ENCODE assay signal across 16 cellular contexts in the genomic region with DNA sequence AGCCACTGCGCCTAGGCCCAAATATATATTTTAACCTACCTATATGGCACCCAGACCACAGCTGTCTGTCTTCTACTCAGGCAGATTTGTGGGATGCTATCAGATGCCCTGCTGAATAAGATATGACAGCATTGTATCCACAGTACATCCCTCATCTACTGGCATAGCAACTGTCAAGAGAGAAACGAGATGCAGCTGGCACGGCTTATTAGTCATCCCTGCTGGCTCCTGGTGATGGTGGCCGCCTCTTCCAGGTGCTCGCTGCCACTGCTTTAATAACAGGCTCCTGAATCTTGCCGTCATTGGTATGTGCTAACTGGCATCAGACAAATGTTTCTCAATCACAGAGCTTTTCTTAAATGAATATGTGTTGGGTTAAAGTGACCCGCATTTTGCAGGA. TPM values are rescaled to one million over a fixed set of nuclear protein-coding genes. Genes with fewer than 3 reads are reported as not detected.
A peak's percentile ranks its signal among the peaks of the same experiment; 100 is the strongest.
DNase-seq lines count a peak whose midpoint lies in the region; ATAC-seq, FAIRE-seq and TF ChIP-seq lines count a peak whose summit lies in the region.
"Had no signal": no experiment of that assay in that cellular context is flagged by ENCODE, and none has a peak within 500 bp of the region (broad histone marks: within the 10 kb centered on the region; RNA-seq: fewer than 3 reads in every experiment).

No MANE protein-coding gene starts in this region.

- no peak overlapping the region for H2AFZ ChIP-seq in keratinocyte (ENCODE audit: control insufficient read depth, low read length)

- peaks cover 61% of the 10 kb centered on the region for H3K79me2 ChIP-seq in keratinocyte (ENCODE audit: control insufficient read depth, insufficient read depth, low read length)

- peaks cover 68% of the 10 kb centered on the region for H3K36me3 Mint-ChIP-seq in activated T-cell treated with anti-CD3 and anti-CD28 coated beads, Interleukin-2, amount 50 U/mL, for 24 hours (ENCODE audit: low read depth)
- peaks cover 41% of the 10 kb centered on the region for H3K36me3 Mint-ChIP-seq in activated T-cell treated with anti-CD3 and anti-CD28 coated beads, Interleukin-2, amount 50 U/mL, for 4 hours (ENCODE audit: insufficient read depth)
- peaks cover 32 to 65% of the 10 kb centered on the region in 2 donors for H3K36me3 Mint-ChIP-seq in stimulated activated naive B cell treated with anti-CD40 and anti-IgM and Interleukin-4, amounts not matched to agents 10 μg/mL and 1 μg/mL and 100 μg/mL, for 72 hours

- no peak overlapping the region for H3K27ac ChIP-seq in keratinocyte (ENCODE audit: control insufficient read depth, insufficient read depth, low read length)

- no peak overlapping the region for H3K4me3 ChIP-seq in keratinocyte (ENCODE audit: control insufficient read depth in 2 of 3, extremely low read depth in 1 of 3, insufficient read depth in 2 of 3, low read depth in 1 of 3, low read length in 3 of 3)

- TF ChIP-seq CTCF in keratinocyte (optimal IDR thresholded peaks at IDR 0.05 in 1 of 3, IDR thresholded peaks at IDR 0.05 in 1 of 3, conservative IDR thresholded peaks at IDR 0.05 in 1 of 3; ENCODE audit: extremely low read depth in 1 of 3, insufficient read depth in 2 of 3, low read length in 3 of 3) = no peak

- dilution Hi-C loops in keratinocyte (cut with MboI; ENCODE audit: extremely low pct_ligation_motif_present, low sequenced_read_pairs) = no loop called here

- H3K4me3 Mint-ChIP-seq in activated T-cell treated with anti-CD3 and anti-CD28 coated beads, Interleukin-2, amount 50 U/mL, for 24 hours = no peak overlapping the region
- H3K4me3 Mint-ChIP-seq in activated T-cell treated with anti-CD3 and anti-CD28 coated beads, Interleukin-2, amount 50 U/mL, for 4 hours = no peak overlapping the region
- H3K4me3 Mint-ChIP-seq in stimulated activated naive B cell treated with anti-CD40 and anti-IgM and Interleukin-4, amounts not matched to agents 10 μg/mL and 1 μg/mL and 100 μg/mL, for 72 hours = no peak overlapping the region

- no peak for DNase-seq in activated T-cell treated with anti-CD3 and anti-CD28 coated beads, Interleukin-2, amount 50 U/mL, for 24 hours
- DNase-seq in activated T-cell treated with anti-CD3 and anti-CD28 coated beads, Interleukin-2, amount 50 U/mL, for 4 hours = no peak
- DNase-seq in RPMI7951 (ENCODE audit: low read depth) (peak; percentile 82), keratinocyte (ENCODE audit: low read depth, low spot score) (no peak), putamen (ENCODE audit: low spot score) (no peak)
- no peak for DNase-seq in stimulated activated naive B cell treated with anti-CD40 and anti-IgM and Interleukin-4, amounts not matched to agents 10 μg/mL and 1 μg/mL and 100 μg/mL, for 72 hours
- no peak for DNase-seq in central memory CD4-positive, alpha-beta T cell
- DNase-seq: ACHN, aorta, dermis blood vessel endothelial cell, DMS 273 treated with DMSO at 0.1 percent for 48 hours, Karpas-422, mesendoderm, occipital lobe, T-helper 2 cell had no signal

- H3K4me1 ChIP-seq in keratinocyte (ENCODE audit: control insufficient read depth, extremely low read depth, insufficient read depth, low read length) = peaks cover 57% of the 10 kb centered on the region

- no peak overlapping the region for H3K4me2 ChIP-seq in keratinocyte (ENCODE audit: control insufficient read depth, extremely low read depth, insufficient read depth, low read depth, low read length)

- H3K9me3 Mint-ChIP-seq in activated T-cell treated with anti-CD3 and anti-CD28 coated beads, Interleukin-2, amount 50 U/mL, for 24 hours = no peaks in the 10 kb centered on the region
- H3K9me3 Mint-ChIP-seq in activated T-cell treated with anti-CD3 and anti-CD28 coated beads, Interleukin-2, amount 50 U/mL, for 4 hours = no peaks in the 10 kb centered on the region
- no peaks in the 10 kb centered on the region for H3K9me3 Mint-ChIP-seq in stimulated activated naive B cell treated with anti-CD40 and anti-IgM and Interleukin-4, amounts not matched to agents 10 μg/mL and 1 μg/mL and 100 μg/mL, for 72 hours

- H4K20me1 ChIP-seq in keratinocyte (ENCODE audit: control insufficient read depth, extremely low read depth, insufficient read depth, low read length) = peaks cover 28% of the 10 kb centered on the region

- ATAC-seq in activated T-cell treated with anti-CD3 and anti-CD28 coated beads, Interleukin-2, amount 50 U/mL, for 4 hours = no peak
- no peak for ATAC-seq in stimulated activated naive B cell treated with anti-CD40 and anti-IgM and Interleukin-4, amounts not matched to agents 10 μg/mL and 1 μg/mL and 100 μg/mL, for 72 hours (replicated peaks)
- no peak for ATAC-seq in HG02623 (IDR thresholded peaks at IDR 0.05; ENCODE audit: unreplicated experiment)

- peaks cover 12% of the 10 kb centered on the region for H3K9me1 ChIP-seq in keratinocyte (ENCODE audit: control insufficient read depth, extremely low read depth, insufficient read depth, low read length)

- H3K27me3 ChIP-seq in keratinocyte (ENCODE audit: control insufficient read depth, extremely low read depth, insufficient read depth, low read length) = no peaks in the 10 kb centered on the region

- no peaks in the 10 kb centered on the region for H3K27me3 Mint-ChIP-seq in activated T-cell treated with anti-CD3 and anti-CD28 coated beads, Interleukin-2, amount 50 U/mL, for 24 hours
- no peaks in the 10 kb centered on the region for H3K27me3 Mint-ChIP-seq in activated T-cell treated with anti-CD3 and anti-CD28 coated beads, Interleukin-2, amount 50 U/mL, for 4 hours (ENCODE audit: low read depth)
- no peaks in the 10 kb centered on the region for H3K27me3 Mint-ChIP-seq in stimulated activated naive B cell treated with anti-CD40 and anti-IgM and Interleukin-4, amounts not matched to agents 10 μg/mL and 1 μg/mL and 100 μg/mL, for 72 hours

- H3K27ac Mint-ChIP-seq in activated T-cell treated with anti-CD3 and anti-CD28 coated beads, Interleukin-2, amount 50 U/mL, for 24 hours = peak overlapping the region; percentile 58
- H3K27ac Mint-ChIP-seq in stimulated activated naive B cell treated with anti-CD40 and anti-IgM and Interleukin-4, amounts not matched to agents 10 μg/mL and 1 μg/mL and 100 μg/mL, for 72 hours = peak overlapping the region; percentile 63

- peak; percentile 36 for FAIRE-seq in keratinocyte (lab: Jason Lieb, UNC)

- no peak overlapping the region for H3K9ac ChIP-seq in keratinocyte (ENCODE audit: control insufficient read depth, extremely low read depth, insufficient read depth, low read length)

- peaks cover 65% of the 10 kb centered on the region for H3K4me1 Mint-ChIP-seq in activated T-cell treated with anti-CD3 and anti-CD28 coated beads, Interleukin-2, amount 50 U/mL, for 24 hours (ENCODE audit: low read depth)
- peaks cover 62% of the 10 kb centered on the region for H3K4me1 Mint-ChIP-seq in activated T-cell treated with anti-CD3 and anti-CD28 coated beads, Interleukin-2, amount 50 U/mL, for 4 hours (ENCODE audit: low read depth)
- H3K4me1 Mint-ChIP-seq in stimulated activated naive B cell treated with anti-CD40 and anti-IgM and Interleukin-4, amounts not matched to agents 10 μg/mL and 1 μg/mL and 100 μg/mL, for 72 hours = peaks cover 72 to 87% of the 10 kb centered on the region in 2 donors

- H3K36me3 ChIP-seq in keratinocyte (ENCODE audit: control insufficient read depth in 2 of 2, extremely low read depth in 1 of 2, insufficient read depth in 2 of 2, low read length in 2 of 2) = peaks cover 23 to 46% of the 10 kb centered on the region in 2 experiments

- H3K9me3 ChIP-seq in keratinocyte (ENCODE audit: control insufficient read depth, low read depth, low read length) = no peaks in the 10 kb centered on the region

RNA-seq across cellular contexts. Expression of gene B4GALT1, which starts 34.0 kb away (rescaled TPM):
- total RNA-seq in activated T-cell treated with anti-CD3 and anti-CD28 coated beads, Interleukin-2, amount 50 U/mL, for 4 hours = 10 to 100 TPM; 30.2 to 43.4 (median 32.0) TPM
- total RNA-seq in RPMI7951 (2014; rRNA removed; shearing (Covaris generic)) = 35.4 and 38.7 TPM in 2 replicates
- polyA plus RNA-seq in keratinocyte = 54.3 to 82.9 TPM (median 55.1 TPM) in 3 replicates
- 9.5 TPM for polyA plus RNA-seq in keratinocyte (2011; ENCODE audit: low read depth)
- 57.6 and 65.9 TPM in 2 replicates for polyA plus RNA-seq in keratinocyte (2011; cell fraction: cytosol; rRNA removed)
- 114 and 120 TPM in 2 replicates for polyA plus RNA-seq in keratinocyte (2011; cell fraction: nucleus; rRNA removed)
- polyA plus RNA-seq in keratinocyte (2012; ENCODE audit: low replicate concordance) = 60.2 and 84.0 TPM in 2 replicates
- polyA minus RNA-seq in keratinocyte = 112 to 184 TPM (median 118 TPM) in 3 replicates
- 89.8 TPM for polyA minus RNA-seq in keratinocyte (2011; cell fraction: cytosol; rRNA and poly(A)+ RNA removed)
- 109 and 160 TPM in 2 replicates for polyA minus RNA-seq in keratinocyte (2011; cell fraction: nucleus; rRNA and poly(A)+ RNA removed)

RNA-seq across cellular contexts. Expression of gene SMU1, which starts 56.7 kb away (rescaled TPM):
- total RNA-seq in activated T-cell treated with anti-CD3 and anti-CD28 coated beads, Interleukin-2, amount 50 U/mL, for 4 hours = 10 to 100 TPM; 31.0 to 33.9 (median 32.3) TPM
- total RNA-seq in RPMI7951 (2014; rRNA removed; shearing (Covaris generic)) = 27.5 and 28.1 TPM in 2 replicates
- 15.3 to 20.3 TPM (median 16.1 TPM) in 3 replicates for polyA plus RNA-seq in keratinocyte
- 7.8 TPM for polyA plus RNA-seq in keratinocyte (2011; ENCODE audit: low read depth)
- polyA plus RNA-seq in keratinocyte (2011; cell fraction: cytosol; rRNA removed) = 9.3 and 15.7 TPM in 2 replicates
- polyA plus RNA-seq in keratinocyte (2011; cell fraction: nucleus; rRNA removed) = 13.8 and 15.0 TPM in 2 replicates
- polyA plus RNA-seq in keratinocyte (2012; ENCODE audit: low replicate concordance) = 16.0 and 16.5 TPM in 2 replicates
- polyA minus RNA-seq in keratinocyte = 5.8 to 24.4 TPM (median 16.5 TPM) in 3 replicates
- 14.0 TPM for polyA minus RNA-seq in keratinocyte (2011; cell fraction: cytosol; rRNA and poly(A)+ RNA removed)
- 9.9 and 17.8 TPM in 2 replicates for polyA minus RNA-seq in keratinocyte (2011; cell fraction: nucleus; rRNA and poly(A)+ RNA removed)
